ENCODE assay signal across 22 cellular contexts in the genomic region with DNA sequence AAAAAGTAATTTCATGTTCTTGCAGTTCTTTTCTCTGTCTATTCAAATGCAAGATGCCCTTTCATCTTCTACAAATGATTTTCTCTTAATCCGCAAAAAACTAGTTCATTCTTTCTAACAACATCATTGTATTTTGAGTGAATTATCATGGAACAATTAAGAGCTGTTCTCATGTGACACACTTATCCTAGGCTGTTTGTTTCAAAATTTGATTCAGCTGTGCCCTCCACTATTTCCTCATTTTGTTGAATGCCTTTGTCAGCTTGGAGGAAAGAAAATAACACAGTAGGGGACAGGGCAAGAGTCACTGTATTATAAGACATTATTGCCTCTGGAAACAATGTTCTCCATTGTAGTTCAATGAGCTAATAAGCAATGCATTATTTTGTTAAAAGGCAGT.
A peak's percentile ranks its signal among the peaks of the same experiment; 100 is the strongest.
DNase-seq lines count a peak whose midpoint lies in the region; ATAC-seq, FAIRE-seq and TF ChIP-seq lines count a peak whose summit lies in the region.
"Had no signal": no experiment of that assay in that cellular context is flagged by ENCODE, and none has a peak within 500 bp of the region (broad histone marks: within the 10 kb centered on the region; RNA-seq: fewer than 3 reads in every experiment).

No MANE protein-coding gene starts in this region.

- H3K36me3 ChIP-seq in endothelial cell of umbilical vein (ENCODE audit: control insufficient read depth in 2 of 2, extremely low read depth in 1 of 2, insufficient read depth in 2 of 2, low read length in 2 of 2) (no peaks in the 10 kb centered on the region), Peyer's patch (no peaks in the 10 kb centered on the region)
- H3K36me3 ChIP-seq: BLaER1 had no signal

- FAIRE-seq in endothelial cell of umbilical vein (lab: Jason Lieb, UNC) = peak; percentile 24
- FAIRE-seq: GM12878, HTR-8/SVneo had no signal

- no peak overlapping the region for H3K4me3 ChIP-seq in endothelial cell of umbilical vein (replicated peaks in 1 of 3; ENCODE audit: insufficient read depth in 1 of 3, low read depth in 1 of 3, low read length in 3 of 3)
- H3K4me3 ChIP-seq in Peyer's patch = no peak overlapping the region
- H3K4me3 ChIP-seq: BLaER1, GM12878 had no signal

- H3K9me1 ChIP-seq in endothelial cell of umbilical vein (replicated peaks; ENCODE audit: control insufficient read depth, extremely low read depth, insufficient read depth, low read length) = no peaks in the 10 kb centered on the region

- H3K79me2 ChIP-seq in endothelial cell of umbilical vein (ENCODE audit: control insufficient read depth, insufficient read depth, low read length) = no peaks in the 10 kb centered on the region

- H3K27me3 ChIP-seq in endothelial cell of umbilical vein (ENCODE audit: control insufficient read depth in 2 of 2, insufficient read depth in 2 of 2, low read length in 2 of 2) (no peaks in the 10 kb centered on the region), Peyer's patch (no peaks in the 10 kb centered on the region)
- H3K27me3 ChIP-seq: BLaER1 had no signal

- POLR2A ChIA-PET in endothelial cell of umbilical vein (lab: Charles Lee) = no interaction called here

- in situ Hi-C loops in SK-MEL-5 (cut with HindIII; ENCODE audit: low pct_unique_long_range_greater_than_20kb, low sequenced_read_pairs) = no loop called here

- no peak overlapping the region for H3K9ac ChIP-seq in endothelial cell of umbilical vein (replicated peaks; ENCODE audit: extremely low read depth, insufficient read depth, low read length)
- H3K9ac ChIP-seq: BLaER1 had no signal

- no peak for ATAC-seq in HG03439 (IDR thresholded peaks at IDR 0.05; ENCODE audit: unreplicated experiment)
- no peak for ATAC-seq in HG02610 (IDR thresholded peaks at IDR 0.05; ENCODE audit: unreplicated experiment)
- ATAC-seq: GM12878 had no signal

- CTCF ChIA-PET in endothelial cell of umbilical vein (lab: Charles Lee) = interaction anchor here (0.6 to 1.6 kb wide), 7 partner anchors 15 to 619 kb away, joined by 3 read pairs; no protein-coding TSS in a partner anchor

- H4K20me1 ChIP-seq in endothelial cell of umbilical vein (replicated peaks; ENCODE audit: control insufficient read depth, extremely low read depth, insufficient read depth, low read length) = no peaks in the 10 kb centered on the region
- H4K20me1 ChIP-seq: BLaER1 had no signal

- H3K27ac ChIP-seq in endothelial cell of umbilical vein (ENCODE audit: insufficient read depth, low read depth, low read length) = no peak overlapping the region
- no peak overlapping the region for H3K27ac ChIP-seq in Peyer's patch
- H3K27ac ChIP-seq: BLaER1 had no signal

- no peak overlapping the region for H2AFZ ChIP-seq in endothelial cell of umbilical vein (ENCODE audit: low read depth, low read length)

- TF ChIP-seq POLR2A in endothelial cell of umbilical vein (IDR thresholded peaks at IDR 0.05; ENCODE audit: low read depth, low read length) = no peak
- no peak for TF ChIP-seq POLR2A in Peyer's patch (IDR thresholded peaks at IDR 0.05)

- intact Hi-C loops in endothelial cell of umbilical vein (cut with micrococcal nuclease) = no loop called here

- H3K9me3 ChIP-seq in endothelial cell of umbilical vein (replicated peaks; ENCODE audit: control insufficient read depth, insufficient read depth, low read length) = no peaks in the 10 kb centered on the region
- H3K9me3 ChIP-seq in Peyer's patch = no peaks in the 10 kb centered on the region
- H3K9me3 ChIP-seq: BLaER1 had no signal

- BruUV-seq in endothelial cell of umbilical vein (replicated peaks; lab: Mats Ljungman, UMichigan) = no TSS peak

- dilution Hi-C loops in endothelial cell of umbilical vein (cut with MboI; ENCODE audit: extremely low pct_ligation_motif_present, low sequenced_read_pairs) = no loop called here

- DNase-seq in NCI-H1930 (lab: John Stamatoyannopoulos, UW) (peak; percentile 10 to 19), SK-MEL-5 (ENCODE audit: low read depth, low spot score) (peak; percentile 36), endothelial cell of umbilical vein (ENCODE audit: low read depth, low spot score) (peak; percentile 55), retina (peak; percentile 14), Peyer's patch (no peak)
- DNase-seq: CD4-positive, alpha-beta T cell; DND-41; H9; HFFc6; KG1; NCI-H1092; NCI-H187; NCI-H2107; NCI-H2227 treated with DMSO at 0.1 percent for 48 hours; NCI-H524; Right ventricle myocardium superior; SW 1271 had no signal

- no peak overlapping the region for H3K4me2 ChIP-seq in endothelial cell of umbilical vein (ENCODE audit: insufficient read depth, low read length)
- H3K4me2 ChIP-seq: BLaER1 had no signal

- TF ChIP-seq CTCF in endothelial cell of umbilical vein (IDR thresholded peaks at IDR 0.05; ENCODE audit: extremely low read depth in 1 of 2, insufficient read depth in 1 of 2, low read depth in 1 of 2, low read length in 2 of 2) = no peak
- TF ChIP-seq CTCF in Peyer's patch (IDR thresholded peaks at IDR 0.05) = no peak

- H3K4me1 ChIP-seq in endothelial cell of umbilical vein (ENCODE audit: control insufficient read depth, extremely low read depth, insufficient read depth, low read length) (no peaks in the 10 kb centered on the region), Peyer's patch (no peaks in the 10 kb centered on the region)

TF ChIP-seq in endothelial cell of umbilical vein, 7 proteins besides CTCF, POLR2A, EP300 and RAD21:
- TF ChIP-seq JUN (IDR thresholded peaks at IDR 0.05; ENCODE audit: borderline replicate concordance, insufficient read depth, insufficient read length, low read depth) (no peak), MYC (IDR thresholded peaks at IDR 0.05; ENCODE audit: low read depth, low read length) (no peak)
TF ChIP-seq in endothelial cell of umbilical vein: peak in this region for 0.

Comparison
In these comparisons a context has a peak if more than half of its experiments do, and no peak if none do; other contexts are left out.
1. DNase-seq: peak in NCI-H1930 (2 of 2), SK-MEL-5 (single experiment), endothelial cell of umbilical vein (single experiment) and retina (single experiment); none in Peyer's patch (0 of 3).